8 cellular contexts compared by ENCODE assay signal in genomic region chr20:45857836-45858250, GRCh38.
DNase-seq lines count a peak whose midpoint lies in the region; ATAC-seq lines count a peak whose summit lies in the region.

No MANE protein-coding gene starts in this region.

- DNase-seq in GDM1 (lab: John Stamatoyannopoulos, UW) (peak; percentile 51), HuH-7.5 (ENCODE audit: low spot score) (peak; percentile 55), iPS-NIHi7 (ENCODE audit: extremely low spot score) (peak; percentile 80), GM03348 (ENCODE audit: low spot score) (no peak), AG08395 (ENCODE audit: low spot score) (no peak)
- DNase-seq in stimulated activated naive CD8-positive, alpha-beta T cell treated with anti-CD3 and anti-CD28 coated beads, Interleukin-15, Interleukin-2, amounts not matched to agents 100 U/mL and 50 U/mL, for 24 hours: peak; percentile 61

- no peaks in the 10 kb centered on the region for H3K27me3 Mint-ChIP-seq in activated naive CD8-positive, alpha-beta T cell

- H3K4me3 Mint-ChIP-seq in activated naive CD8-positive, alpha-beta T cell: peak overlapping the region; percentile 99

- peaks cover 52% of the 10 kb centered on the region for H3K4me1 Mint-ChIP-seq in activated naive CD8-positive, alpha-beta T cell (ENCODE audit: low read depth)

- peak overlapping the region; percentile 97 for H3K27ac Mint-ChIP-seq in activated naive CD8-positive, alpha-beta T cell

- ATAC-seq in GM21360 (IDR thresholded peaks at IDR 0.05; ENCODE audit: unreplicated experiment): peak; percentile 15
- ATAC-seq in stimulated activated naive CD8-positive, alpha-beta T cell treated with anti-CD3 and anti-CD28 coated beads, Interleukin-15, Interleukin-2, amounts not matched to agents 100 U/mL and 50 U/mL, for 24 hours: peak; percentile 41

- no peaks in the 10 kb centered on the region for H3K9me3 Mint-ChIP-seq in activated naive CD8-positive, alpha-beta T cell (ENCODE audit: low read depth)

- H3K36me3 Mint-ChIP-seq in activated naive CD8-positive, alpha-beta T cell: peaks cover 5% of the 10 kb centered on the region

Comparison
In these comparisons a context has a peak if more than half of its experiments do, and no peak if none do; other contexts are left out.
1. DNase-seq: peak in GDM1 (single experiment), HuH-7.5 (single experiment), iPS-NIHi7 (single experiment) and stimulated activated naive CD8-positive, alpha-beta T cell treated with anti-CD3 and anti-CD28 coated beads, Interleukin-15, Interleukin-2, amounts not matched to agents 100 U/mL and 50 U/mL, for 24 hours (single experiment); none in GM03348 (single experiment) and AG08395 (single experiment).